In the genomic region with DNA sequence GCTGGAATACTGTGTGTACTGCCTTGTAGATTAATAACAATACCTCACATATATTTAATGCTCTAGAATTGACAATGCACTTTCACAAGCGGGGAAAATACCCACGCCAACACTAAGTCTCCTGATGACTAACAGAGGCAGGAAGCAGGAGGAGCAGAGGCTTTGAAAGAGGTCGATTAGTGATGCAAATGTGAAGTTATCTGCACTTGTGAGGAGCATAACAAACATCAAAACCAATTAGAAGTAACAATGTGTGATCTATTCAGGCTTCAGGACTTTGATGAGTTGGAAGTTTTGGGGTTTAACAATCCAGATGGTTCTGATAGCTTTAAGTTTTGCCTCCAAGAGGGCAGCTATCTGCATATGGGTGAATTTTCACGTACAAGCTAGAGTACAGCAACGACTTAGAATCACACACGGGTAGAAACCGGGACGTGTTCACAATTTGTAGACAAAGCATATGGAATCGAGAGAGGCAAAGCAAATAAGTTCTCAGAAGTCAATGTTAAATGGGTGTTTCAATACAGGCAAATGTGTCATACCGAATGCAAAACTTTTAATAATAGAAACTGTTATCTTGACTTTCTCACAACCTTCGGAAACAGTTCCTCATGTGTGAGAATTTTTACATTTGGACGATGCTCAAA, we compare ENCODE assay signal across 8 cellular contexts.
DNase-seq lines count a peak whose midpoint lies in the region; ATAC-seq and TF ChIP-seq lines count a peak whose summit lies in the region.

No MANE protein-coding gene starts in this region.

- peak; percentile 25 for DNase-seq in astrocyte of the spinal cord (ENCODE audit: low read depth, low spot score)
- DNase-seq in putamen (ENCODE audit: low spot score), result peak; percentile 70
- DNase-seq in NOMO-1 (lab: John Stamatoyannopoulos, UW; ENCODE audit: unreplicated experiment in 2 of 2), result no peak
- no peak for DNase-seq in thyroid gland
- no peak for DNase-seq in midbrain (lab: John Stamatoyannopoulos, UW)

- ATAC-seq in GM21717 (IDR thresholded peaks at IDR 0.05; ENCODE audit: unreplicated experiment), result peak; percentile 48

- peaks cover 91% of the 10 kb centered on the region for H3K4me1 ChIP-seq in OCI-LY1 (ENCODE audit: insufficient read depth, low read length, severe bottlenecking)
- peaks cover 18 to 31% of the 10 kb centered on the region in 2 donors for H3K4me1 ChIP-seq in thyroid gland

- TF ChIP-seq CTCF in OCI-LY1 (IDR thresholded peaks at IDR 0.05; ENCODE audit: low read length), result no peak
- no peak for TF ChIP-seq CTCF in astrocyte of the spinal cord (IDR thresholded peaks at IDR 0.05; ENCODE audit: low read depth, low read length)
- no peak for TF ChIP-seq CTCF in thyroid gland (IDR thresholded peaks at IDR 0.05)

- no peaks in the 10 kb centered on the region for H4K20me1 ChIP-seq in OCI-LY1 (ENCODE audit: insufficient read depth, low read length)

- H3K27ac ChIP-seq in OCI-LY1 (ENCODE audit: low read depth, low read length, poor library complexity, severe bottlenecking) (peak overlapping the region; percentile 98), thyroid gland (peak overlapping the region in 1 of 3 donors; percentile 14)

- H3K4me3 ChIP-seq in GM08714 (ENCODE audit: low read length), result peak overlapping the region; percentile 28; the same call in 1 of the 2 replicates
- peak overlapping the region; percentile 24 for H3K4me3 ChIP-seq in OCI-LY1 (ENCODE audit: low read depth, low read length, poor library complexity, severe bottlenecking)
- H3K4me3 ChIP-seq in astrocyte of the spinal cord (ENCODE audit: low read depth, low read length), result no peak overlapping the region
- no peak overlapping the region for H3K4me3 ChIP-seq in thyroid gland (replicated peaks in 1 of 3)

- WGBS in thyroid gland, 2 donors, result 74 to 79% methylated on average over 12 of the region's 12 CpGs

- in situ Hi-C loops in astrocyte of the spinal cord (cut with HindIII; ENCODE audit: low sequenced_read_pairs), result no loop called here

- H3K36me3 ChIP-seq in OCI-LY1 (ENCODE audit: insufficient read depth, low read length) (no peaks in the 10 kb centered on the region), thyroid gland (no peaks in the 10 kb centered on the region)

- TF ChIP-seq POLR2A in thyroid gland (IDR thresholded peaks at IDR 0.05), result no peak

- H3K9me2 ChIP-seq in OCI-LY1 (ENCODE audit: low read depth, low read length), result no peaks in the 10 kb centered on the region

- H3K4me2 ChIP-seq in OCI-LY1 (ENCODE audit: low read length), result peak overlapping the region; percentile 58

- no peak overlapping the region for H2AFZ ChIP-seq in OCI-LY1 (ENCODE audit: low read length)

- H3K27me3 ChIP-seq in OCI-LY1 (ENCODE audit: insufficient read depth, low read length) (no peaks in the 10 kb centered on the region), thyroid gland (no peaks in the 10 kb centered on the region)

- peak overlapping the region; percentile 69 for H3K9ac ChIP-seq in OCI-LY1 (ENCODE audit: low read length)

- peaks cover 26% of the 10 kb centered on the region for H3F3A ChIP-seq in OCI-LY1 (ENCODE audit: insufficient read depth, low read length)

- H3K9me3 ChIP-seq in OCI-LY1 (ENCODE audit: low read length) (no peaks in the 10 kb centered on the region), thyroid gland (no peaks in the 10 kb centered on the region)

- H3K79me2 ChIP-seq in OCI-LY1 (ENCODE audit: insufficient read depth, low read length), result no peaks in the 10 kb centered on the region

- intact Hi-C loops in thyroid gland (cut with DNase I), result no loop called here

Comparison
In these comparisons a context has a peak if more than half of its experiments do, and no peak if none do; other contexts are left out.
1. H3K4me3 ChIP-seq: peak in GM08714 (single experiment) and OCI-LY1 (single experiment); none in astrocyte of the spinal cord (single experiment) and thyroid gland (0 of 3).
2. DNase-seq: peak in astrocyte of the spinal cord (single experiment) and putamen (single experiment); none in NOMO-1 (0 of 2), thyroid gland (0 of 2) and midbrain (single experiment).